Comparison of ENCODE assay signal across 20 cellular contexts in the genomic region with DNA sequence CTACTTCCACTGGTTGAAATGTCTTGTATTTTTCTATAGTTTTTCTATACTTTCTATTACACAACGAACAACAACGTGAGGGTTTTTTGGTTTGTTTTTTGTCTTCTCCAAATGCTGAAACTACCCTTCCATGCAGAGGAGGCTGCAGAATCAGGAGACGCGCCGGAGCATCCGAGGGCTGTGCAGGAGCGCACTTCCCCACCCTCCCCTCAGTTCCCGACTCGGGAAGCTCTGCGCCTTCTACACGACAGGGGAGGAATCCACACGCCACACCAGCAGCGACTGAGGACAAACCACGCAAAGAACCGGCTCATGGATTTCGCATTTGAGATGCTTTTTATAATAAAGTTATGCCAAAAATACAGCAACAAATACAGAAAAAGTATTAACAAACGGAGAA. TPM values are rescaled to one million over a fixed set of nuclear protein-coding genes. Genes with fewer than 3 reads are reported as not detected.
DNase-seq lines count a peak whose midpoint lies in the region; ATAC-seq, FAIRE-seq and TF ChIP-seq lines count a peak whose summit lies in the region.
"Had no signal": no experiment of that assay in that cellular context is flagged by ENCODE, and none has a peak within 500 bp of the region (broad histone marks: within the 10 kb centered on the region; RNA-seq: fewer than 3 reads in every experiment).

No MANE protein-coding gene starts in this region.

- H3K4me3 ChIP-seq in upper lobe of right lung = no peak overlapping the region
- no peak overlapping the region for H3K4me3 ChIP-seq in osteoblast (ENCODE audit: insufficient read depth, low read length)
- H3K4me3 ChIP-seq in breast epithelium = no peak overlapping the region
- H3K4me3 ChIP-seq: MG63 had no signal

- no peak overlapping the region for H2AFZ ChIP-seq in osteoblast (ENCODE audit: low read length)

- peaks cover 52% of the 10 kb centered on the region for H3K36me3 Mint-ChIP-seq in activated CD8-positive, alpha-beta T cell treated with anti-CD3 and anti-CD28 coated beads for 36 hours (ENCODE audit: low read depth)
- peaks cover 47% of the 10 kb centered on the region for H3K36me3 Mint-ChIP-seq in activated CD8-positive, alpha-beta T cell treated with anti-CD3 and anti-CD28 coated beads, Interleukin-2, amount 10 ng/mL, durations not matched to agents 7 days and 5 days (ENCODE audit: low read depth)
- H3K36me3 Mint-ChIP-seq in natural killer cell treated with Interleukin-12 subunit alpha and Interleukin-12 subunit beta and Interleukin-15 and Interleukin-18, amount 100 ng/mL, for 72 hours = peaks cover 21% of the 10 kb centered on the region

- H3K4me1 ChIP-seq in upper lobe of right lung (peaks cover 12% of the 10 kb centered on the region), osteoblast (ENCODE audit: insufficient read depth, low read length) (peaks cover 13% of the 10 kb centered on the region), breast epithelium (no peaks in the 10 kb centered on the region)
- H3K4me1 ChIP-seq: Caco-2 had no signal

- intact Hi-C loops in activated CD8-positive, alpha-beta T cell treated with anti-CD3 and anti-CD28 coated beads for 36 hours (cut with micrococcal nuclease) = no loop called here
- intact Hi-C loops in upper lobe of right lung (cut with DNase I) = no loop called here
- intact Hi-C loops in breast epithelium (cut with DNase I; ENCODE audit: low total_unique reads) = no loop called here

- H4K20me1 ChIP-seq in osteoblast (ENCODE audit: insufficient read depth, low read length) = peaks cover 4% of the 10 kb centered on the region

- no peak for FAIRE-seq in RCC 7860 (lab: Jason Lieb, UNC)

- H3K27ac ChIP-seq in upper lobe of right lung (no peak overlapping the region), osteoblast (ENCODE audit: low read depth, low read length) (no peak overlapping the region), breast epithelium (no peak overlapping the region)

- H3K4me2 ChIP-seq in osteoblast (ENCODE audit: insufficient read depth, low read length) = no peak overlapping the region

- POLR2A ChIA-PET in activated CD8-positive, alpha-beta T cell treated with anti-CD3 and anti-CD28 coated beads for 36 hours (lab: Charles Lee) = no interaction called here
- POLR2A ChIA-PET in activated CD8-positive, alpha-beta T cell treated with anti-CD3 and anti-CD28 coated beads, Interleukin-2, amount 10 ng/mL, durations not matched to agents 7 days and 5 days (lab: Charles Lee) = no interaction called here

- no peak for DNase-seq in activated CD8-positive, alpha-beta T cell treated with anti-CD3 and anti-CD28 coated beads for 36 hours
- DNase-seq in activated CD8-positive, alpha-beta T cell treated with anti-CD3 and anti-CD28 coated beads, Interleukin-2, amount 10 ng/mL, durations not matched to agents 7 days and 5 days = no peak
- DNase-seq in ecto neural progenitor cell (ENCODE audit: low spot score) (peak; percentile 40), upper lobe of right lung (peak; percentile 6), osteoblast (ENCODE audit: insufficient read length, low spot score, missing footprints) (no peak), RCC 7860 (ENCODE audit: low spot score) (no peak), breast epithelium (ENCODE audit: low spot score in 2 of 2) (no peak)
- no peak for DNase-seq in natural killer cell treated with Interleukin-12 subunit alpha and Interleukin-12 subunit beta and Interleukin-15 and Interleukin-18, amount 100 ng/mL, for 72 hours (ENCODE audit: low spot score)
- DNase-seq: 8988T, C1 segment of cervical spinal cord, Caco-2, DMS153, EL, H9, MG63, NCI-H1092 treated with DMSO at 0.1 percent for 48 hours, NCI-H2227 treated with DMSO at 0.1 percent for 48 hours, NCI-H524 had no signal

- CTCF ChIA-PET in activated CD8-positive, alpha-beta T cell treated with anti-CD3 and anti-CD28 coated beads for 36 hours (lab: Charles Lee) = no interaction called here
- CTCF ChIA-PET in activated CD8-positive, alpha-beta T cell treated with anti-CD3 and anti-CD28 coated beads, Interleukin-2, amount 10 ng/mL, durations not matched to agents 7 days and 5 days (lab: Charles Lee) = interaction anchor here (1.4 kb wide), 1 partner anchor 9 kb away, joined by 4 read pairs; no protein-coding TSS in a partner anchor

- H3K79me2 ChIP-seq in osteoblast (ENCODE audit: insufficient read depth, low read length) = peaks cover 7% of the 10 kb centered on the region

- H3K4me1 Mint-ChIP-seq in activated CD8-positive, alpha-beta T cell treated with anti-CD3 and anti-CD28 coated beads for 36 hours (ENCODE audit: low read depth) = peaks cover 43% of the 10 kb centered on the region
- H3K4me1 Mint-ChIP-seq in activated CD8-positive, alpha-beta T cell treated with anti-CD3 and anti-CD28 coated beads, Interleukin-2, amount 10 ng/mL, durations not matched to agents 7 days and 5 days (ENCODE audit: low read depth) = peaks cover 42% of the 10 kb centered on the region
- H3K4me1 Mint-ChIP-seq in natural killer cell treated with Interleukin-12 subunit alpha and Interleukin-12 subunit beta and Interleukin-15 and Interleukin-18, amount 100 ng/mL, for 72 hours (ENCODE audit: low read depth in 2 of 2) = peaks cover 68 to 80% of the 10 kb centered on the region in 2 donors

- H3K27me3 ChIP-seq in upper lobe of right lung (no peaks in the 10 kb centered on the region), osteoblast (ENCODE audit: insufficient read depth, low read length) (no peaks in the 10 kb centered on the region), breast epithelium (no peaks in the 10 kb centered on the region)
- H3K27me3 ChIP-seq: MG63 had no signal

- peak overlapping the region; percentile 83 for H3K27ac Mint-ChIP-seq in activated CD8-positive, alpha-beta T cell treated with anti-CD3 and anti-CD28 coated beads for 36 hours
- no peak overlapping the region for H3K27ac Mint-ChIP-seq in activated CD8-positive, alpha-beta T cell treated with anti-CD3 and anti-CD28 coated beads, Interleukin-2, amount 10 ng/mL, durations not matched to agents 7 days and 5 days
- H3K27ac Mint-ChIP-seq in natural killer cell treated with Interleukin-12 subunit alpha and Interleukin-12 subunit beta and Interleukin-15 and Interleukin-18, amount 100 ng/mL, for 72 hours = peak overlapping the region; percentile 96 to 97
- H3K27ac Mint-ChIP-seq: H9 had no signal

- H3K9me3 Mint-ChIP-seq in activated CD8-positive, alpha-beta T cell treated with anti-CD3 and anti-CD28 coated beads for 36 hours = no peaks in the 10 kb centered on the region
- H3K9me3 Mint-ChIP-seq in activated CD8-positive, alpha-beta T cell treated with anti-CD3 and anti-CD28 coated beads, Interleukin-2, amount 10 ng/mL, durations not matched to agents 7 days and 5 days (ENCODE audit: insufficient read depth) = no peaks in the 10 kb centered on the region
- no peaks in the 10 kb centered on the region for H3K9me3 Mint-ChIP-seq in natural killer cell treated with Interleukin-12 subunit alpha and Interleukin-12 subunit beta and Interleukin-15 and Interleukin-18, amount 100 ng/mL, for 72 hours
- H3K9me3 Mint-ChIP-seq: H9 had no signal

- no peaks in the 10 kb centered on the region for H3K27me3 Mint-ChIP-seq in activated CD8-positive, alpha-beta T cell treated with anti-CD3 and anti-CD28 coated beads for 36 hours
- H3K27me3 Mint-ChIP-seq in activated CD8-positive, alpha-beta T cell treated with anti-CD3 and anti-CD28 coated beads, Interleukin-2, amount 10 ng/mL, durations not matched to agents 7 days and 5 days (ENCODE audit: low read depth) = no peaks in the 10 kb centered on the region
- no peaks in the 10 kb centered on the region for H3K27me3 Mint-ChIP-seq in natural killer cell treated with Interleukin-12 subunit alpha and Interleukin-12 subunit beta and Interleukin-15 and Interleukin-18, amount 100 ng/mL, for 72 hours

- no peak for ATAC-seq in activated CD8-positive, alpha-beta T cell treated with anti-CD3 and anti-CD28 coated beads for 36 hours
- no peak for ATAC-seq in activated CD8-positive, alpha-beta T cell treated with anti-CD3 and anti-CD28 coated beads, Interleukin-2, amount 10 ng/mL, durations not matched to agents 7 days and 5 days
- ATAC-seq in natural killer cell treated with Interleukin-12 subunit alpha and Interleukin-12 subunit beta and Interleukin-15 and Interleukin-18, amount 100 ng/mL, for 72 hours = no peak
- no peak for ATAC-seq in upper lobe of right lung
- ATAC-seq: Panc1, Right ventricle myocardium inferior had no signal

- H3K36me3 ChIP-seq in upper lobe of right lung (peaks cover 67% of the 10 kb centered on the region), osteoblast (ENCODE audit: insufficient read depth, low read length) (peaks cover 49% of the 10 kb centered on the region), breast epithelium (peaks cover 8% of the 10 kb centered on the region)

- H3K9me3 ChIP-seq in upper lobe of right lung (no peaks in the 10 kb centered on the region), osteoblast (ENCODE audit: low read depth, low read length) (no peaks in the 10 kb centered on the region), breast epithelium (no peaks in the 10 kb centered on the region)
- H3K9me3 ChIP-seq: Caco-2, MG63 had no signal

- H3K4me3 Mint-ChIP-seq in activated CD8-positive, alpha-beta T cell treated with anti-CD3 and anti-CD28 coated beads for 36 hours = no peak overlapping the region
- no peak overlapping the region for H3K4me3 Mint-ChIP-seq in activated CD8-positive, alpha-beta T cell treated with anti-CD3 and anti-CD28 coated beads, Interleukin-2, amount 10 ng/mL, durations not matched to agents 7 days and 5 days
- H3K4me3 Mint-ChIP-seq in natural killer cell treated with Interleukin-12 subunit alpha and Interleukin-12 subunit beta and Interleukin-15 and Interleukin-18, amount 100 ng/mL, for 72 hours = peak overlapping the region; percentile 91
- H3K4me3 Mint-ChIP-seq: H9 had no signal

- no peak for TF ChIP-seq CTCF in activated CD8-positive, alpha-beta T cell treated with anti-CD3 and anti-CD28 coated beads for 36 hours (IDR thresholded peaks at IDR 0.05)
- no peak for TF ChIP-seq CTCF in upper lobe of right lung (IDR thresholded peaks at IDR 0.05)
- TF ChIP-seq CTCF in osteoblast (IDR thresholded peaks at IDR 0.05; ENCODE audit: extremely low read depth, low read depth, low read length) = no peak
- no peak for TF ChIP-seq CTCF in breast epithelium (IDR thresholded peaks at IDR 0.05)

- no peak for TF ChIP-seq POLR2A in breast epithelium (IDR thresholded peaks at IDR 0.05)

RNA-seq across cellular contexts. Expression of a gene that starts 30.9 kb away (rescaled TPM):
- 10 to 100 TPM; 26.4 to 26.8 TPM for total RNA-seq in activated CD8-positive, alpha-beta T cell treated with anti-CD3 and anti-CD28 coated beads for 36 hours
- 10 to 100 TPM; 23.2 to 23.8 TPM for total RNA-seq in activated CD8-positive, alpha-beta T cell treated with anti-CD3 and anti-CD28 coated beads, Interleukin-2, amount 10 ng/mL, durations not matched to agents 7 days and 5 days
- 10 to 100 TPM; 54.2 to 58.6 TPM for total RNA-seq in natural killer cell treated with Interleukin-12 subunit alpha and Interleukin-12 subunit beta and Interleukin-15 and Interleukin-18, amount 100 ng/mL, for 72 hours
- total RNA-seq in upper lobe of right lung = 31.3 TPM
- total RNA-seq in osteoblast = 46.6 and 52.5 TPM in 2 replicates
- total RNA-seq in breast epithelium = 10 to 100 TPM; 38.6 to 64.7 (median 41.0) TPM

Comparison
In these comparisons a context has a peak if more than half of its experiments do, and no peak if none do; other contexts are left out.
1. DNase-seq: peak in ecto neural progenitor cell (single experiment) and upper lobe of right lung (single experiment); none in activated CD8-positive, alpha-beta T cell treated with anti-CD3 and anti-CD28 coated beads for 36 hours (single experiment), activated CD8-positive, alpha-beta T cell treated with anti-CD3 and anti-CD28 coated beads, Interleukin-2, amount 10 ng/mL, durations not matched to agents 7 days and 5 days (single experiment), natural killer cell treated with Interleukin-12 subunit alpha and Interleukin-12 subunit beta and Interleukin-15 and Interleukin-18, amount 100 ng/mL, for 72 hours (single experiment), osteoblast (single experiment), RCC 7860 (single experiment) and breast epithelium (0 of 2).